In the genomic region with DNA sequence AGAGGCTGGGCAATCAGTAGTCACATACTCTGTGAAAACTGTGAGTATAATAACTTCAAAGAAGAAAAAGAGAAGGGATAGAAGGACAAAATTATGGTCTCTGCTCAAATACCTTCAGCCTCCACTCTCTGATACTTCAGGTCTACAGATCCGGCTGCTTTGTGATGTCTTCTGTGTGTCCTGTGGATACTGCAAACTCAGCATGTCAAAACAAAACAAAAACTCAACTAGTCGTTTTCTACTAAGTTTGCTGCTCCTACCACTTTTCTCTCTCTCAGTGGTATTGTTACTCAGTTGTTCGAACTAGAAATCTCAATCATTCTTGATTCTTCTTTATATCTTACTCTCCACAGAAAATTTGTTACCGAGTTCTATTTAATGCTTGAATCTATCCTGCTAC, we compare ENCODE assay signal across 28 cellular contexts.
"Had no signal": no experiment of that assay in that cellular context is flagged by ENCODE, and none has a peak within 500 bp of the region (broad histone marks: within the 10 kb centered on the region; RNA-seq: fewer than 3 reads in every experiment).

No MANE protein-coding gene starts in this region.

- H2AFZ ChIP-seq: PC-9 had no signal

- H3K36me3 ChIP-seq: MG63 had no signal

- H3K4me1 Mint-ChIP-seq: T-cell had no signal

- H3K27ac ChIP-seq: PC-9, RWPE1, SJCRH30, SK-N-MC had no signal

- H3K4me3 ChIP-seq: MG63, PC-9, SJCRH30, SK-N-MC had no signal

- H3K9me3 ChIP-seq: MG63, SJCRH30 had no signal

- H3K4me1 ChIP-seq: SJCRH30 had no signal

- ATAC-seq: Panc1, Right ventricle myocardium inferior, SK-N-SH treated with all-trans-retinoic acid at 6 μM for 48 hours, T-cell had no signal

- H3K27me3 ChIP-seq: MG63, SJCRH30 had no signal

- H3K4me2 ChIP-seq: PC-9 had no signal

- FAIRE-seq: RCC 7860 had no signal

- H3K36me3 Mint-ChIP-seq: T-cell had no signal

- H3K27ac Mint-ChIP-seq: T-cell had no signal

- DNase-seq: Kasumi-1, MG63, MV-4-11, NCI-H1092, NCI-H1105, NCI-H1417 treated with DMSO at 0.1 percent for 48 hours, NCI-H1436 treated with DMSO at 0.1 percent for 48 hours, NCI-H1694 treated with DMSO at 0.1 percent for 48 hours, NCI-H187 treated with DMSO at 0.1 percent for 48 hours, NCI-H2107, NCI-H2171, NCI-H226, NCI-H446 treated with DMSO at 0.1 percent for 48 hours, NCI-H510A, NCI-H524, NCI-H526, NCI-H748 treated with DMSO at 0.1 percent for 48 hours, NCI-H82, PC-9, SIG-M5, SJCRH30, T-cell had no signal

- H3K4me3 Mint-ChIP-seq: T-cell had no signal
